2 cellular contexts compared by ENCODE assay signal in genomic region chr21:37281993-37282392, GRCh38.
TF ChIP-seq lines count a peak whose summit lies in the region.

No MANE protein-coding gene starts in this region.

TF ChIP-seq in K562, 482 proteins besides CTCF, POLR2A, EP300 and RAD21 (continued from another document):
- TF ChIP-seq PHF21A (IDR thresholded peaks at IDR 0.05; ENCODE audit: borderline replicate concordance, low read depth) (no peak), MGA (IDR thresholded peaks at IDR 0.05) (peak; percentile 84), NFRKB (IDR thresholded peaks at IDR 0.05; ENCODE audit: low read depth) (no peak), ARNT (IDR thresholded peaks at IDR 0.05) (no peak), ZNF583 (CRISPR knock-in tag; IDR thresholded peaks at IDR 0.05) (no peak), BRCA1 (IDR thresholded peaks at IDR 0.05) (no peak), BRCA1 (CRISPR knock-in tag; IDR thresholded peaks at IDR 0.05) (no peak), MBD1 (CRISPR knock-in tag; IDR thresholded peaks at IDR 0.05) (0 out of 2 replicates have a peak, but pooled peaks have one; percentile 45), RBM25 (IDR thresholded peaks at IDR 0.05; ENCODE audit: low read depth, low read length, severe bottlenecking) (no peak), ATF3 (IDR thresholded peaks at IDR 0.05) (no peak), ATF3 (CRISPR knock-in tag; conservative IDR thresholded peaks at IDR 0.05) (no peak)
TF ChIP-seq in K562: peak in this region for 4.

TF ChIP-seq in SK-N-SH treated with all-trans-retinoic acid at 6 μM for 48 hours, 23 proteins besides CTCF, POLR2A, EP300 and RAD21 (continued from another document):
- no peak for TF ChIP-seq SNAI2 (CRISPR knock-in tag; IDR thresholded peaks at IDR 0.05)
TF ChIP-seq in SK-N-SH treated with all-trans-retinoic acid at 6 μM for 48 hours: peak in this region for 0.
